In the genomic region with DNA sequence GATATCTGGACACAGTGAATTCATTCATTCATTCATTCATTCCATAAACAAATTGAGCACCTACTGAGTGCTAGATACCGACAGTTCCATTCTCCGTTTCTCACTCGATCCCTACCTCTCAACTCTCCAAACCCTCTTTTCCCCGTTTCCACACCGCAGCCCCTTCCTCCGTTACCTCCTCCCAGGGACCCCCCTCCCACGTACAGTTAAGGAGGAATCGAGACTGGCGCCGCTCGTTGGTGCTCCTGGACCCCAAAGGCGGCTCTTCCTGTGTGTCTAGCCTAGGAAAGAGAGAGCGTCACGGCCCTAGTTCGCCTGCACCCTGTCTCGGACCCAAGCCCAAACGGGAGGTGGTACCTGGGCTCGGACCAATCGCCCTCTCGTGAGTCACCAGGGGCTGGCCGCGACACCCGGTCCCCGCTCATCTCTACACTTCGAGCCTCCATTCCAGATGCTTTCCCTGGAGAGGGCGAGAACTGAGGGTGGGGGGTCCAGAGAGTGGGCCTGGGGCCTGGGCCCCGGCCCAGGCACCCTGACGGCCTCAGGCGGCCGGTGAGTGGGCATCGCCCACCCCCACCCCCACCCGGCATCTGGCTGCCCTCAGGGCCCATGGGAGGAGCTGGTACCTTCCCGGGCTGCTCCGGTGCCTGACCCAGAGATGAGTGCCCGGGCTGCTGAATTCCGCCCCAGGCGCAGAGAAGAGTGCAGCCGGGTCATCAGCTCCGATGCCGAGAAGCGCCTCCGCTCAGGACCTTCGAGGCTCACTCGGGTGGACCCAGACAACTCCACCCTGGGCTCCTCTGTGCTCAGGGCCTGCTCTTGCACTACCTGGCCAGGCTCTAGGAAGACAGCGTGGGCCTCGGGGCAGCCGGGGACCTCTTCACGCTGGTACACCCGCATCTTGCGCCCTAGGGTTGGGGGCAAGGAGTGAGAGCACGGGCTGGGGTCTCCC, we compare ENCODE assay signal across 9 cellular contexts. TPM values are rescaled to one million over a fixed set of nuclear protein-coding genes. Genes with fewer than 3 reads are reported as not detected.
DNase-seq lines count a peak whose midpoint lies in the region; ATAC-seq, FAIRE-seq and TF ChIP-seq lines count a peak whose summit lies in the region.
"Had no signal": no experiment of that assay in that cellular context is flagged by ENCODE, and none has a peak within 500 bp of the region (broad histone marks: within the 10 kb centered on the region; RNA-seq: fewer than 3 reads in every experiment).

No MANE protein-coding gene starts in this region.

- no peak for TF ChIP-seq RAD21 in GM12878 (IDR thresholded peaks at IDR 0.05; ENCODE audit: insufficient read depth, low read depth, low read length)

- BruUV-seq in GM12878 (replicated peaks; lab: Mats Ljungman, UMichigan) = no TSS peak

- peak overlapping the region in 1 of 2 experiments; percentile 19 for H3K14ac ChIP-seq in mesenchymal stem cell (ENCODE audit: low read length in 2 of 2)

- no peaks in the 10 kb centered on the region for H3K36me3 ChIP-seq in GM12878 (ENCODE audit: control insufficient read depth in 2 of 2, insufficient read depth in 2 of 2, low read length in 1 of 2)
- H3K36me3 ChIP-seq in mesenchymal stem cell (ENCODE audit: control insufficient read depth in 1 of 2, insufficient read depth in 2 of 2, low read depth in 1 of 2, low read length in 2 of 2) = peaks cover 0 to 7% of the 10 kb centered on the region in 2 experiments

- H3K4me3 ChIP-seq in HFF-Myc (replicated peaks; ENCODE audit: low read depth, low read length) (peak overlapping the region; percentile 42), GM12878 (peak overlapping the region; percentile 68), mesenchymal stem cell (ENCODE audit: insufficient read depth in 1 of 2, low read depth in 1 of 2, low read length in 2 of 2) (peak overlapping the region; percentile 11 to 77)

- no peak for DNase-seq in HFF-Myc (ENCODE audit: extremely low read depth, low read depth)
- no peak for DNase-seq in GM12878 (ENCODE audit: low read depth, low spot score)
- peak; percentile 30 for DNase-seq in mesenchymal stem cell
- DNase-seq in HEK293T (ENCODE audit: extremely low spot score) = no peak
- no peak for DNase-seq in Kasumi-1 (lab: John Stamatoyannopoulos, UW)
- no peak for DNase-seq in HuH-7 (ENCODE audit: low spot score)
- no peak for DNase-seq in NCI-H2196 treated with DMSO at 0.1 percent for 48 hours (lab: John Stamatoyannopoulos, UW; ENCODE audit: unreplicated experiment)

- peak overlapping the region; percentile 84 for H2AFZ ChIP-seq in GM12878 (ENCODE audit: control insufficient read depth, low read depth, low read length)
- peak overlapping the region; percentile 6 for H2AFZ ChIP-seq in mesenchymal stem cell (ENCODE audit: low read depth, low read length)

- peak overlapping the region; percentile 82 to 86 for H3K18ac ChIP-seq in mesenchymal stem cell (ENCODE audit: low read depth in 1 of 2, low read length in 2 of 2)

- POLR2A ChIA-PET in GM12878 (lab: Charles Lee) = interaction anchor here (0.6 to 1.4 kb wide), 3 partner anchors 9 to 45 kb away, joined by 3 to 15 read pairs (median 3); no protein-coding TSS in a partner anchor
- POLR2A ChIA-PET in HEK293T (lab: Yijun Ruan, JAX) = interaction anchor here (1.2 to 1.4 kb wide), 2 partner anchors 8 to 11 kb away, joined by 4 to 6 read pairs; no protein-coding TSS in a partner anchor

- H2BK120ac ChIP-seq in mesenchymal stem cell (ENCODE audit: low read depth, low read length) = peak overlapping the region; percentile 57

- H3K23ac ChIP-seq in mesenchymal stem cell (ENCODE audit: low read length in 2 of 2) = no peak overlapping the region

- H4K91ac ChIP-seq in mesenchymal stem cell (ENCODE audit: low read length) = peak overlapping the region; percentile 93

- H3K4me2 ChIP-seq in GM12878 (ENCODE audit: control insufficient read depth, insufficient read depth) = peak overlapping the region; percentile 36
- peak overlapping the region; percentile 66 for H3K4me2 ChIP-seq in mesenchymal stem cell (ENCODE audit: low read length, poor library complexity, severe bottlenecking)

- TF ChIP-seq POLR2A in GM12878 (IDR thresholded peaks at IDR 0.05; ENCODE audit: low read depth, low read length) = no peak

- FAIRE-seq in GM12878 (lab: Jason Lieb, UNC) = no peak
- FAIRE-seq: colon had no signal

- in situ Hi-C loops in GM12878 (cut with MboI) = no loop called here

- H2BK5ac ChIP-seq in mesenchymal stem cell (ENCODE audit: low read depth, low read length, poor library complexity, severe bottlenecking) = no peak overlapping the region

- no peaks in the 10 kb centered on the region for H4K20me1 ChIP-seq in GM12878 (ENCODE audit: control insufficient read depth, insufficient read depth)

- H3K4me1 ChIP-seq in GM12878 (ENCODE audit: control insufficient read depth, insufficient read depth, low read length) (peaks cover 4% of the 10 kb centered on the region; the same call in 1 of the 2 replicates), mesenchymal stem cell (ENCODE audit: control insufficient read depth, insufficient read depth, low read depth, low read length) (peaks cover 25% of the 10 kb centered on the region)

- H3K9ac ChIP-seq in GM12878 (ENCODE audit: control insufficient read depth, insufficient read depth, low read length) (peak overlapping the region; percentile 2; the same call in 1 of the 2 replicates), mesenchymal stem cell (ENCODE audit: low read length) (peak overlapping the region; percentile 87)

- peak overlapping the region; percentile 87 for H4K8ac ChIP-seq in mesenchymal stem cell (ENCODE audit: low read length)

- H3K27me3 ChIP-seq in GM12878 (replicated peaks in 1 of 2; ENCODE audit: control insufficient read depth in 2 of 2, insufficient read depth in 2 of 2, low read length in 1 of 2) = no peaks in the 10 kb centered on the region; a peak in 1 of 4 replicates
- H3K27me3 ChIP-seq in mesenchymal stem cell (ENCODE audit: control insufficient read depth in 1 of 2, insufficient read depth in 1 of 2, low read length in 2 of 2) = peaks cover 0 to 6% of the 10 kb centered on the region in 2 experiments

- SMC1A ChIA-PET in GM12878 (lab: Charles Lee; ENCODE audit: uncharacterized antibody, unreplicated experiment) = no interaction called here

- peak overlapping the region; percentile 64 to 72 for H3K4ac ChIP-seq in mesenchymal stem cell (ENCODE audit: low read depth in 1 of 2, low read length in 2 of 2)

- CTCF ChIA-PET in GM12878 (lab: Yijun Ruan, JAX) (interaction anchor here (1.2 kb wide), 1 partner anchor 9 kb away, joined by 3 read pairs; no protein-coding TSS in a partner anchor), HEK293T (lab: Yijun Ruan, JAX) (interaction anchor here (1.1 kb wide), 1 partner anchor 41 kb away, joined by 7 read pairs; no protein-coding TSS in a partner anchor)

- no peak for TF ChIP-seq EP300 in GM12878 (IDR thresholded peaks at IDR 0.05; ENCODE audit: borderline replicate concordance in 1 of 2, control insufficient read depth in 1 of 2, low read depth in 2 of 2, low read length in 2 of 2)

- WGBS in GM12878 (ENCODE audit: insufficient coverage, insufficient replicate concordance, low lambda C conversion rate, missing lambda C conversion rate) = 59% methylated on average over 47 of the region's 51 CpGs
- 46% methylated on average over 42 of the region's 51 CpGs for WGBS in mesenchymal stem cell

- no peak overlapping the region for H2AK5ac ChIP-seq in mesenchymal stem cell (ENCODE audit: low read length, severe bottlenecking)

- H3K9me3 ChIP-seq in GM12878 (replicated peaks; ENCODE audit: control insufficient read depth, insufficient read depth, low read length) (no peaks in the 10 kb centered on the region), mesenchymal stem cell (ENCODE audit: control insufficient read depth, low read length) (no peaks in the 10 kb centered on the region)

- peak overlapping the region; percentile 71 for H2BK15ac ChIP-seq in mesenchymal stem cell (ENCODE audit: low read depth, poor library complexity, severe bottlenecking)

- H3K79me2 ChIP-seq in GM12878 (ENCODE audit: control insufficient read depth, insufficient read depth, low read length) = no peaks in the 10 kb centered on the region

- RAD21 ChIA-PET in GM12878 (lab: Charles Lee; ENCODE audit: unreplicated experiment) = interaction anchor here (0.9 to 2.1 kb wide), 3 partner anchors 9 to 128 kb away, joined by 3 to 5 read pairs (median 5); no protein-coding TSS in a partner anchor

- ATAC-seq in GM12878 = no peak

- TF ChIP-seq CTCF in 22Rv1 (IDR thresholded peaks at IDR 0.05) = no peak
- no peak for TF ChIP-seq CTCF in HFF-Myc (IDR thresholded peaks at IDR 0.05; ENCODE audit: low read depth, low read length, missing control alignments)
- TF ChIP-seq CTCF in GM12878 (IDR thresholded peaks at IDR 0.05 in 2 of 3, conservative IDR thresholded peaks at IDR 0.05 in 1 of 3; ENCODE audit: control insufficient read depth in 2 of 3, extremely low read depth in 1 of 3, insufficient read depth in 1 of 3, low read depth in 3 of 3, low read length in 3 of 3) = no peak

- H3K27ac ChIP-seq in 22Rv1 = peak overlapping the region; percentile 89
- H3K27ac ChIP-seq in GM12878 (ENCODE audit: control insufficient read depth, insufficient read depth) = no peak overlapping the region
- H3K27ac ChIP-seq in mesenchymal stem cell (ENCODE audit: low read length, poor library complexity, severe bottlenecking) = peak overlapping the region; percentile 72

- H3K79me1 ChIP-seq in mesenchymal stem cell (replicated peaks; ENCODE audit: low read length, poor library complexity, severe bottlenecking) = peaks cover 5% of the 10 kb centered on the region

- peak overlapping the region; percentile 59 to 78 for H2BK12ac ChIP-seq in mesenchymal stem cell (ENCODE audit: low read length in 2 of 2)

- intact Hi-C loops in GM12878 (cut with micrococcal nuclease; ENCODE audit: unreplicated experiment) = loop anchor here (5.0 kb wide), 1 partner anchor 155 kb away; no protein-coding TSS in a partner anchor

RNA-seq across cellular contexts. Expression of gene ARHGEF19, which starts 4.9 kb away (rescaled TPM):
- 2.6 and 8.4 TPM in 2 replicates for total RNA-seq in GM12878 (2013; cell fraction: nucleolus; rRNA removed)
- 0.49 and 0.56 TPM in 2 replicates for total RNA-seq in GM12878 (2014; rRNA removed)
- 0.40 and 0.60 TPM in 2 replicates for total RNA-seq in GM12878 (2014; rRNA removed; fragmentation: Illumina TruSeq; extraction: Trizol)
- total RNA-seq in GM12878 (2021) = 2.0 and 2.5 TPM in 2 replicates
- 1.9 TPM for polyA plus RNA-seq in GM12878 (2011; ENCODE audit: low read depth)
- 1.2 and 1.6 TPM in 2 replicates for polyA plus RNA-seq in GM12878 (2011; rRNA removed)
- polyA plus RNA-seq in GM12878 (2011; cell fraction: cytosol; rRNA removed) = 2.6 and 2.9 TPM in 2 replicates
- 9.1 and 9.5 TPM in 2 replicates for polyA plus RNA-seq in GM12878 (2011; cell fraction: nucleus; rRNA removed)
- 2.4 and 4.4 TPM in 2 replicates for polyA plus RNA-seq in GM12878 (2012)
- 0.22 and 0.38 TPM in 2 replicates for polyA plus RNA-seq in GM12878 (2014; fragmentation: Illumina TruSeq; extraction: Trizol)
- under 1 TPM in 1 of 2 experiments, not detected in 1; 0.15 TPM for polyA plus RNA-seq in GM12878 (2014; fragmentation: Nextera tagmentation; extraction: Ambion mirVana)
- 2.2 and 2.9 TPM in 2 replicates for polyA plus RNA-seq in GM12878 (2014; rRNA removed)
- polyA plus RNA-seq in GM12878 (2016; fragmentation: Nextera tagmentation; extraction: Ambion mirVana) = 1 to 10 TPM in 1 of 2 experiments, under 1 TPM in 1; 0.67 to 1.2 TPM
- polyA minus RNA-seq in GM12878 (2011; rRNA and poly(A)+ RNA removed) = 0.51 and 2.5 TPM in 2 replicates
- 1.7 TPM in 1 of 2 replicates, not detected in the other for polyA minus RNA-seq in GM12878 (2011; cell fraction: cytosol; rRNA and poly(A)+ RNA removed)
- 1.6 and 2.1 TPM in 2 replicates for polyA minus RNA-seq in GM12878 (2011; cell fraction: nucleus; rRNA and poly(A)+ RNA removed)
- polyA plus RNA-seq in mesenchymal stem cell (2013, experiment 1 of 2) = 4.5 TPM
- 4.5 TPM for polyA plus RNA-seq in mesenchymal stem cell (2013, experiment 2 of 2)

RNA-seq across cellular contexts. Expression of gene CPLANE2, which starts 29.4 kb away (rescaled TPM):
- 4.0 and 4.2 TPM in 2 replicates for total RNA-seq in GM12878 (2013; cell fraction: nucleolus; rRNA removed)
- total RNA-seq in GM12878 (2014; rRNA removed) (2.6 and 4.5 TPM in 2 replicates), GM12878 (2014; rRNA removed; fragmentation: Illumina TruSeq; extraction: Trizol) (1.4 and 2.5 TPM in 2 replicates), GM12878 (2021) (4.0 and 4.1 TPM in 2 replicates)
- 0.39 TPM for polyA plus RNA-seq in GM12878 (2011; ENCODE audit: low read depth)
- polyA plus RNA-seq in GM12878 (2011; rRNA removed) (0.61 and 1.3 TPM in 2 replicates), GM12878 (2014; fragmentation: Illumina TruSeq; extraction: Trizol) (0.11 and 1.2 TPM in 2 replicates), GM12878 (2014; fragmentation: Nextera tagmentation; extraction: Ambion mirVana) (under 1 TPM in 1 of 2 experiments, not detected in 1; 0.09 TPM), GM12878 (2014; rRNA removed) (1.2 and 3.7 TPM in 2 replicates), GM12878 (2016; fragmentation: Nextera tagmentation; extraction: Ambion mirVana) (1 to 10 TPM; 2.3 to 2.9 TPM)
- 2.2 and 4.4 TPM in 2 replicates for polyA plus RNA-seq in GM12878 (2011; cell fraction: cytosol; rRNA removed)
- 4.3 and 5.5 TPM in 2 replicates for polyA plus RNA-seq in GM12878 (2011; cell fraction: nucleus; rRNA removed)
- 3.8 and 4.0 TPM in 2 replicates for polyA plus RNA-seq in GM12878 (2012)
- polyA minus RNA-seq in GM12878 (2011; rRNA and poly(A)+ RNA removed) = 7.0 and 7.2 TPM in 2 replicates
- polyA minus RNA-seq in GM12878 (2011; cell fraction: cytosol; rRNA and poly(A)+ RNA removed) = 0.83 TPM in 1 of 2 replicates, not detected in the other
- 3.7 and 4.0 TPM in 2 replicates for polyA minus RNA-seq in GM12878 (2011; cell fraction: nucleus; rRNA and poly(A)+ RNA removed)
- 3.3 TPM for polyA plus RNA-seq in mesenchymal stem cell (2013, experiment 1 of 2)
- polyA plus RNA-seq in mesenchymal stem cell (2013, experiment 2 of 2) = 2.7 TPM

RNA-seq across cellular contexts. Expression of gene EPHA2, which starts 51.7 kb away (rescaled TPM):
- not detected in 2 replicates for total RNA-seq in GM12878 (2013; cell fraction: nucleolus; rRNA removed)
- total RNA-seq in GM12878 (2014; rRNA removed) = 0.16 and 0.28 TPM in 2 replicates
- 0.05 and 0.09 TPM in 2 replicates for total RNA-seq in GM12878 (2014; rRNA removed; fragmentation: Illumina TruSeq; extraction: Trizol)
- total RNA-seq in GM12878 (2021) = 0.32 and 0.51 TPM in 2 replicates
- polyA plus RNA-seq in GM12878 (2011; ENCODE audit: low read depth) = 0.10 TPM
- 0.06 and 0.27 TPM in 2 replicates for polyA plus RNA-seq in GM12878 (2011; rRNA removed)
- polyA plus RNA-seq in GM12878 (2011; cell fraction: cytosol; rRNA removed) = 0.10 and 0.13 TPM in 2 replicates
- 0.19 and 0.29 TPM in 2 replicates for polyA plus RNA-seq in GM12878 (2011; cell fraction: nucleus; rRNA removed)
- polyA plus RNA-seq in GM12878 (2012) = 0.20 and 0.22 TPM in 2 replicates
- polyA plus RNA-seq in GM12878 (2014; fragmentation: Illumina TruSeq; extraction: Trizol) = 0.12 and 0.24 TPM in 2 replicates
- polyA plus RNA-seq in GM12878 (2014; fragmentation: Nextera tagmentation; extraction: Ambion mirVana) = not detected
- 0.04 and 0.16 TPM in 2 replicates for polyA plus RNA-seq in GM12878 (2014; rRNA removed)
- under 1 TPM; 0.19 to 0.37 TPM for polyA plus RNA-seq in GM12878 (2016; fragmentation: Nextera tagmentation; extraction: Ambion mirVana)
- polyA minus RNA-seq in GM12878 (2011; rRNA and poly(A)+ RNA removed) = 0.29 and 1.4 TPM in 2 replicates
- 2.1 and 3.4 TPM in 2 replicates for polyA minus RNA-seq in GM12878 (2011; cell fraction: cytosol; rRNA and poly(A)+ RNA removed)
- polyA minus RNA-seq in GM12878 (2011; cell fraction: nucleus; rRNA and poly(A)+ RNA removed) = 0.60 and 1.2 TPM in 2 replicates
- polyA plus RNA-seq in mesenchymal stem cell (2013, experiment 1 of 2) = 31.9 TPM
- 31.0 TPM for polyA plus RNA-seq in mesenchymal stem cell (2013, experiment 2 of 2)
